Comparison of ENCODE assay signal across 8 cellular contexts in genomic region chr2:97112320-97113049, GRCh38. TPM values are rescaled to one million over a fixed set of nuclear protein-coding genes. Genes with fewer than 3 reads are reported as not detected.
DNase-seq lines count a peak whose midpoint lies in the region; ATAC-seq and TF ChIP-seq lines count a peak whose summit lies in the region.
"Not testable (repeated sequence)": the region's sequence is repeated elsewhere in the genome, so short reads cannot be mapped to it uniquely, and the experiment has no call there.

No MANE protein-coding gene starts in this region.

- not testable (repeated sequence) for H3K9me3 Mint-ChIP-seq in Caco-2 (ENCODE audit: unreplicated experiment)

- H3K4me1 Mint-ChIP-seq in Caco-2 (ENCODE audit: low read depth, unreplicated experiment) = not testable (repeated sequence)

- DNase-seq in Caco-2 = peak; percentile 81 to 82
- DNase-seq in activated CD4-positive, alpha-beta T cell treated with anti-CD3 and anti-CD28 coated beads for 24 hours (ENCODE audit: low read depth in 2 of 2) = peak; percentile 13 to 60
- DNase-seq in brain pericyte (ENCODE audit: low read depth, low spot score) = peak; percentile 16
- DNase-seq in heart right ventricle = peak; percentile 49 to 83
- peak; percentile 14 to 17 for DNase-seq in stimulated activated CD8-positive, alpha-beta memory T cell treated with anti-CD3 and anti-CD28 coated beads, Interleukin-7, amount 100 ng/mL, for 4 hours (ENCODE audit: low read depth in 2 of 2)

- not testable (repeated sequence) for H3K36me3 Mint-ChIP-seq in Caco-2 (ENCODE audit: insufficient read depth, unreplicated experiment)

- CTCF ChIA-PET in Caco-2 (lab: Charles Lee) = interaction anchor here (0.6 to 1.3 kb wide), 8 partner anchors 100 to 702 kb away, joined by 3 to 8 read pairs (median 3); partner anchors contain the start of gene ANKRD39

- H3K4me2 ChIP-seq in neural cell (ENCODE audit: low read length) = peak overlapping the region; percentile 70

- H3K27ac ChIP-seq in heart right ventricle (peak overlapping the region; percentile 85 to 99 (median 94)), neural cell (ENCODE audit: low read length) (peak overlapping the region; percentile 88)

- not testable (repeated sequence) for H3K9me3 ChIP-seq in Caco-2; heart right ventricle; neural cell (ENCODE audit: low read length)

- not testable (repeated sequence) for H3K27me3 ChIP-seq in Caco-2 (replicated peaks; ENCODE audit: control insufficient read depth, insufficient read depth, low read length); heart right ventricle; neural cell (ENCODE audit: insufficient read depth, low read depth, low read length)

- TF ChIP-seq EP300 in Ishikawa (IDR thresholded peaks at IDR 0.05; ENCODE audit: borderline replicate concordance) = not testable (repeated sequence)
- TF ChIP-seq EP300 in neural cell (conservative IDR thresholded peaks at IDR 0.05; ENCODE audit: poor library complexity, severe bottlenecking) = peak; percentile 25

- TF ChIP-seq RAD21 in Ishikawa (IDR thresholded peaks at IDR 0.05; ENCODE audit: low read depth) = peak; percentile 81
- peak; percentile 99 for TF ChIP-seq RAD21 in neural cell (conservative IDR thresholded peaks at IDR 0.05)

- H3K27me3 Mint-ChIP-seq in Caco-2 (ENCODE audit: insufficient read depth, unreplicated experiment) = peaks cover 10% of the 10 kb centered on the region

- TF ChIP-seq CTCF in Caco-2 (IDR thresholded peaks at IDR 0.05; ENCODE audit: insufficient read depth in 1 of 2, low read depth in 1 of 2, low read length in 1 of 2, severe bottlenecking in 1 of 2, unreplicated experiment in 1 of 2) (peak; percentile 71 to 91), heart right ventricle (IDR thresholded peaks at IDR 0.05) (peak; percentile 77 to 95 (median 85)), neural cell (IDR thresholded peaks at IDR 0.05; ENCODE audit: poor library complexity, severe bottlenecking) (peak; percentile 100)

- H3K79me2 ChIP-seq in neural cell (replicated peaks; ENCODE audit: insufficient read depth, low read length) = not testable (repeated sequence)

- not testable (repeated sequence) for H3K36me3 ChIP-seq in Caco-2 (ENCODE audit: control insufficient read depth, insufficient read depth, low read length); heart right ventricle; neural cell (ENCODE audit: insufficient read depth, low read length)

- H3K27ac Mint-ChIP-seq in Caco-2 (ENCODE audit: unreplicated experiment) = peak overlapping the region; percentile 85

- H3F3A ChIP-seq in neural cell (ENCODE audit: insufficient read depth, low read length, poor library complexity, severe bottlenecking) = not testable (repeated sequence)

- 0% methylated on average over 37 to 41 of the region's 44 CpGs for WGBS in heart right ventricle, 2 donors

- H2AFZ ChIP-seq in neural cell (ENCODE audit: low read depth, low read length) = peak overlapping the region; percentile 49

- H3K9me2 ChIP-seq in neural cell (ENCODE audit: insufficient read depth, low read length) = not testable (repeated sequence)

- H3K4me1 ChIP-seq in Caco-2, heart right ventricle: not testable (repeated sequence)

- not testable (repeated sequence) for H4K20me1 ChIP-seq in neural cell (ENCODE audit: insufficient read depth)

- H3K4me3 ChIP-seq in Caco-2 (ENCODE audit: low read depth, low read length) = peak overlapping the region; percentile 79
- H3K4me3 ChIP-seq in heart right ventricle = peak overlapping the region; percentile 65 to 94 (median 86)
- H3K4me3 ChIP-seq in neural cell (ENCODE audit: low read length) = peak overlapping the region; percentile 69

- peak overlapping the region; percentile 84 for H3K9ac ChIP-seq in neural cell (ENCODE audit: low read length)

- ATAC-seq in GM21447 (IDR thresholded peaks at IDR 0.05; ENCODE audit: unreplicated experiment) (peak; percentile 46), heart right ventricle (peak; percentile 73 to 91 (median 82))

- BruUV-seq in Caco-2 (replicated peaks; lab: Mats Ljungman, UMichigan) = not testable (repeated sequence)

- POLR2A ChIA-PET in Caco-2 (lab: Charles Lee) = not testable (repeated sequence)

- peak overlapping the region; percentile 91 for H3K4me3 Mint-ChIP-seq in Caco-2 (ENCODE audit: unreplicated experiment)

- intact Hi-C loops in Caco-2 (cut with micrococcal nuclease; ENCODE audit: unreplicated experiment) = loop anchor here (2.0 kb wide), 1 partner anchor 244 kb away; no protein-coding TSS in a partner anchor
- intact Hi-C loops in heart right ventricle (cut with DNase I) = loop anchor here in 3 of 10 donors (5.0 to 10.0 kb wide), 3 partner anchors 100 to 258 kb away; partner anchors contain the start of gene ANKRD39 (in 2 of the 3)

TF ChIP-seq in Ishikawa, 13 proteins besides CTCF, POLR2A, EP300 and RAD21:
- TF ChIP-seq MAX (IDR thresholded peaks at IDR 0.05) = 0 out of 2 replicates have a peak, but pooled peaks have one; percentile 25

TF ChIP-seq in neural cell, 6 proteins besides CTCF, POLR2A, EP300 and RAD21:
- TF ChIP-seq SMC3 (conservative IDR thresholded peaks at IDR 0.05; ENCODE audit: poor library complexity) (peak; percentile 98), MXI1 (conservative IDR thresholded peaks at IDR 0.05; ENCODE audit: poor library complexity, severe bottlenecking) (peak; percentile 86), REST (IDR thresholded peaks at IDR 0.05; ENCODE audit: borderline replicate concordance) (peak; percentile 98)

RNA-seq across cellular contexts. Expression of gene ANKRD36, which starts 0.5 kb away (rescaled TPM):
- total RNA-seq in Caco-2 (2022) (24.8 and 26.9 TPM in 2 replicates), heart right ventricle (1 to 10 TPM; 4.0 to 8.0 (median 6.2) TPM)
- polyA plus RNA-seq in heart right ventricle (1 to 10 TPM in 1 of 2 donors, under 1 TPM in 1; 0.96 to 7.5 TPM), neural cell (72.8 and 81.5 TPM in 2 replicates)
- polyA minus RNA-seq in neural cell = 432 and 559 TPM in 2 replicates

RNA-seq across cellular contexts. Expression of gene FAHD2B, which starts 17.8 kb away (rescaled TPM):
- 14.3 and 15.1 TPM in 2 replicates for total RNA-seq in Caco-2 (2022)
- 10 to 100 TPM; 24.8 to 42.4 (median 33.2) TPM for total RNA-seq in heart right ventricle
- polyA plus RNA-seq in heart right ventricle = 10 to 100 TPM; 11.9 to 25.9 TPM
- 17.3 and 23.8 TPM in 2 replicates for polyA plus RNA-seq in neural cell
- 5.4 and 6.9 TPM in 2 replicates for polyA minus RNA-seq in neural cell

Comparison
In these comparisons a context has a peak if more than half of its experiments do, and no peak if none do; other contexts are left out.
1. Peak in every context shown above with its lines: DNase-seq, ATAC-seq, H3K4me3 ChIP-seq and H3K27ac ChIP-seq.
2. DNase-seq: peak in every context shown above with its lines; median percentile 82 in Caco-2; 66 in heart right ventricle; 36 in activated CD4-positive, alpha-beta T cell treated with anti-CD3 and anti-CD28 coated beads for 24 hours; 16 in brain pericyte; 16 in stimulated activated CD8-positive, alpha-beta memory T cell treated with anti-CD3 and anti-CD28 coated beads, Interleukin-7, amount 100 ng/mL, for 4 hours.